In genomic region chrX:65035451-65035779, GRCh38 we compare ENCODE assay signal across 8 cellular contexts. TPM values are rescaled to one million over a fixed set of nuclear protein-coding genes. Genes with fewer than 3 reads are reported as not detected.
DNase-seq lines count a peak whose midpoint lies in the region; ATAC-seq, FAIRE-seq and TF ChIP-seq lines count a peak whose summit lies in the region.

No MANE protein-coding gene starts in this region.

- no peaks in the 10 kb centered on the region for H3K79me2 ChIP-seq in astrocyte (ENCODE audit: insufficient read depth, low read length)

- no peak for FAIRE-seq in astrocyte (lab: Jason Lieb, UNC)

- no peaks in the 10 kb centered on the region for H3K9me3 Mint-ChIP-seq in astrocyte (ENCODE audit: unreplicated experiment)
- no peaks in the 10 kb centered on the region for H3K9me3 Mint-ChIP-seq in stimulated activated naive B cell treated with anti-CD40 and anti-IgM and Interleukin-4, amounts not matched to agents 10 μg/mL and 1 μg/mL and 100 μg/mL, for 72 hours

- peaks cover 1% of the 10 kb centered on the region for H3K4me1 Mint-ChIP-seq in astrocyte (ENCODE audit: low read depth, unreplicated experiment)
- peaks cover 7 to 10% of the 10 kb centered on the region in 2 donors for H3K4me1 Mint-ChIP-seq in stimulated activated naive B cell treated with anti-CD40 and anti-IgM and Interleukin-4, amounts not matched to agents 10 μg/mL and 1 μg/mL and 100 μg/mL, for 72 hours

- H3K27ac ChIP-seq in astrocyte (ENCODE audit: low read depth, low read length) (no peak overlapping the region), iPS-20b (ENCODE audit: low read length) (no peak overlapping the region)

- in situ Hi-C loops in KBM-7 (cut with MboI; ENCODE audit: low pct_unique_long_range_greater_than_20kb, low sequenced_read_pairs): no loop called here

- peak overlapping the region; percentile 73 for H3K4me2 ChIP-seq in astrocyte (ENCODE audit: low read length)

- H3K27me3 Mint-ChIP-seq in astrocyte (ENCODE audit: low read depth, unreplicated experiment): no peaks in the 10 kb centered on the region
- H3K27me3 Mint-ChIP-seq in stimulated activated naive B cell treated with anti-CD40 and anti-IgM and Interleukin-4, amounts not matched to agents 10 μg/mL and 1 μg/mL and 100 μg/mL, for 72 hours: no peaks in the 10 kb centered on the region

- no peaks in the 10 kb centered on the region for H3K9me3 ChIP-seq in astrocyte (ENCODE audit: insufficient read depth, low read depth, low read length)
- H3K9me3 ChIP-seq in iPS-20b (ENCODE audit: insufficient read depth, low read depth, low read length): no peaks in the 10 kb centered on the region

- no peak for TF ChIP-seq CTCF in astrocyte (IDR thresholded peaks at IDR 0.05; ENCODE audit: insufficient read depth, low read depth, low read length)

- peak; percentile 53 for DNase-seq in GM03348 (ENCODE audit: low spot score)
- DNase-seq in HK-2 (ENCODE audit: unreplicated experiment): peak; percentile 54
- DNase-seq in astrocyte (ENCODE audit: low read depth): peak; percentile 2
- DNase-seq in stimulated activated naive B cell treated with anti-CD40 and anti-IgM and Interleukin-4, amounts not matched to agents 10 μg/mL and 1 μg/mL and 100 μg/mL, for 72 hours: no peak
- DNase-seq in GOT3 (lab: John Stamatoyannopoulos, UW): no peak
- no peak for DNase-seq in KBM-7

- H3K4me3 ChIP-seq in astrocyte (ENCODE audit: insufficient read depth, low read depth, low read length) (no peak overlapping the region), iPS-20b (ENCODE audit: low read length) (peak overlapping the region; percentile 90)

- H3K27ac Mint-ChIP-seq in astrocyte (ENCODE audit: unreplicated experiment): peak overlapping the region; percentile 75
- peak overlapping the region; percentile 98 for H3K27ac Mint-ChIP-seq in stimulated activated naive B cell treated with anti-CD40 and anti-IgM and Interleukin-4, amounts not matched to agents 10 μg/mL and 1 μg/mL and 100 μg/mL, for 72 hours

- H3K9ac ChIP-seq in astrocyte (ENCODE audit: low read length): no peak overlapping the region
- H3K9ac ChIP-seq in iPS-20b (ENCODE audit: low read depth, low read length): peak overlapping the region; percentile 83; the same call in 1 of the 2 replicates

- peak; percentile 27 for ATAC-seq in GM21367 (IDR thresholded peaks at IDR 0.05; ENCODE audit: unreplicated experiment)
- peak; percentile 38 to 45 for ATAC-seq in stimulated activated naive B cell treated with anti-CD40 and anti-IgM and Interleukin-4, amounts not matched to agents 10 μg/mL and 1 μg/mL and 100 μg/mL, for 72 hours (replicated peaks)

- peak overlapping the region; percentile 77 for H2AFZ ChIP-seq in astrocyte (ENCODE audit: low read depth, low read length)

- H3K36me3 ChIP-seq in astrocyte (ENCODE audit: insufficient read depth, low read length): no peaks in the 10 kb centered on the region
- H3K36me3 ChIP-seq in iPS-20b (ENCODE audit: insufficient read depth, low read depth, low read length): no peaks in the 10 kb centered on the region

- peak overlapping the region; percentile 92 for H3K4me3 Mint-ChIP-seq in astrocyte (ENCODE audit: unreplicated experiment)
- H3K4me3 Mint-ChIP-seq in stimulated activated naive B cell treated with anti-CD40 and anti-IgM and Interleukin-4, amounts not matched to agents 10 μg/mL and 1 μg/mL and 100 μg/mL, for 72 hours: peak overlapping the region; percentile 94 to 95

- H3K4me1 ChIP-seq in astrocyte (ENCODE audit: insufficient read depth, low read length): no peaks in the 10 kb centered on the region
- no peaks in the 10 kb centered on the region for H3K4me1 ChIP-seq in iPS-20b (ENCODE audit: insufficient read depth, low read length)

- no peaks in the 10 kb centered on the region for H4K20me1 ChIP-seq in astrocyte (ENCODE audit: insufficient read depth, low read length)

- H3K36me3 Mint-ChIP-seq in astrocyte (ENCODE audit: low read depth, unreplicated experiment): no peaks in the 10 kb centered on the region
- peaks cover 0 to 3% of the 10 kb centered on the region in 2 donors for H3K36me3 Mint-ChIP-seq in stimulated activated naive B cell treated with anti-CD40 and anti-IgM and Interleukin-4, amounts not matched to agents 10 μg/mL and 1 μg/mL and 100 μg/mL, for 72 hours

- H3K27me3 ChIP-seq in astrocyte (ENCODE audit: insufficient read depth, low read length) (no peaks in the 10 kb centered on the region), iPS-20b (ENCODE audit: insufficient read depth, low read length) (no peaks in the 10 kb centered on the region)

RNA-seq across cellular contexts. Expression of gene ZC3H12B, which starts 0.8 kb away (rescaled TPM):
- total RNA-seq in astrocyte: 1.6 and 2.3 TPM in 2 replicates

RNA-seq across cellular contexts. Expression of gene ZC4H2, which starts 59.2 kb away (rescaled TPM):
- total RNA-seq in astrocyte: 16.5 and 18.7 TPM in 2 replicates

Comparison
In these comparisons a context has a peak if more than half of its experiments do, and no peak if none do; other contexts are left out.
1. DNase-seq: peak in GM03348 (single experiment), HK-2 (single experiment) and astrocyte (single experiment); none in stimulated activated naive B cell treated with anti-CD40 and anti-IgM and Interleukin-4, amounts not matched to agents 10 μg/mL and 1 μg/mL and 100 μg/mL, for 72 hours (single experiment), GOT3 (single experiment) and KBM-7 (single experiment).